1 cellular context compared by ENCODE assay signal in the genomic region with DNA sequence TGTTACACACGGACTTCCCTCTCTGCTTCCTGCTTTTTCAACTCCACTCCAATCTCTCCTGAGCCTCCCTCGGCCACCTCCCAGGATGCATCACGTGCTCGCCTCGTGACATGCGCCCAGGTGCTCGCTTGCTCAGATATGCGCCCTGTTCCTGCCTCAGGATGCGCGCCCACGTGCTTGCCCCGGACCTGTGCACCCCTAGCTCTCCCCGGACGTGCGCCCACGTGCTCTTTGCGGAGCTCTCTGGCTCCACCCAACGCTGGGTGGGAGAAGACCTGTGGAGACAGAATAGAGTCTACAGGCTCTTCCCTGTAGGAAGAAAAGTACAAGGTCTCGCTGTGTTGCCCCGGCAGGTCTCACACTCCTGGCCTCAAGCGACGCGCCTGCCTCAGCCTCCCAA.
A peak's percentile ranks its signal among the peaks of the same experiment; 100 is the strongest.
TF ChIP-seq lines count a peak whose summit lies in the region.

No MANE protein-coding gene starts in this region.

TF ChIP-seq in K562, 482 proteins besides CTCF, POLR2A, EP300 and RAD21 (continued from another document):
- TF ChIP-seq MGA (IDR thresholded peaks at IDR 0.05) (peak; percentile 91), E2F5 (CRISPR knock-in tag; IDR thresholded peaks at IDR 0.05) (no peak), E2F6 (IDR thresholded peaks at IDR 0.05; ENCODE audit: borderline replicate concordance in 1 of 2, extremely low read depth in 1 of 2, insufficient read depth in 1 of 2, insufficient read length in 1 of 2, low read depth in 1 of 2, low read length in 1 of 2, poor library complexity in 1 of 2, severe bottlenecking in 1 of 2) (peak; percentile 76 to 83), HDAC1 (IDR thresholded peaks at IDR 0.05) (peak in 1 of 2 experiments; percentile 48; a peak in 1 of 4 replicates), SAP30 (IDR thresholded peaks at IDR 0.05; ENCODE audit: borderline replicate concordance, insufficient read depth, low read depth, low read length, poor library complexity, severe bottlenecking) (peak; percentile 39)
TF ChIP-seq in K562: peak in this region for 34.
